Comparison of ENCODE assay signal across 7 cellular contexts in the genomic region with DNA sequence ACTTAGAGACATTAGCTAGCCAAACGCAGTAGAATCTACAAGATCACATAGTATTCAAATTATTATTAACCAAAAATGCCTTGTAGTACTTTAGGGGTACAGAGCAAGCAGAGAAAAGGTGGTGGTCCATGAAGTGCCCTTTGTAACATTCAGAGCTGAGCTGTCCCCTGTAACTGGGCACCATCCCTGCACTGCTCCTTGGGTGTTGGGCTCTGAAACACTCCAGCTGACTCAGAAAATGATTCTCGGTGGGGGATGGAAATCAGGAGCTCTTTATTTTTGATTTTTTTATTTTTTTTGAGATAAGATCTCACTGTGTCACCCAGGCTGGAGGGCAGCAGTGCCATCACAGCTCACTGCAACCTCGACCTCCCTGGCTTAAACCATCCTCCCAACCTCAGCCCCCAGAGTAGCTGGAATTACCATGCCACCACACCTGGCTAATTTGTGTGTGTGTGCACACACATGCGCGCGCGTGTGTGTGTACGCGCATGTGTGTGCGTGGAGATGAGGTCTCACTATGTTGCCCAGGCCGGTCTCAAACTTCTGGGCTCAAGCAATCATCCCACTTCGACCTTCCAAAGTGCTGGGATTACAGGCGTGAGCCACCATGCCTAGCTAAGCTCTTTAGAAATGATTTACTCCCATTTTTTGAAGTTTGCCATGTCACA.
DNase-seq lines count a peak whose midpoint lies in the region; ATAC-seq and TF ChIP-seq lines count a peak whose summit lies in the region.
"Not testable (repeated sequence)": the region's sequence is repeated elsewhere in the genome, so short reads cannot be mapped to it uniquely, and the experiment has no call there.

No MANE protein-coding gene starts in this region.

- not testable (repeated sequence) for H3K4me1 Mint-ChIP-seq in activated naive CD8-positive, alpha-beta T cell treated with anti-CD3 and anti-CD28 coated beads for 36 hours; memory B cell

- H3K4me1 ChIP-seq in OCI-LY7 (ENCODE audit: insufficient read depth, low read length, poor library complexity, severe bottlenecking), result peaks cover 24% of the 10 kb centered on the region

- DNase-seq in ELR (ENCODE audit: low read depth) (peak; percentile 26), OCI-LY7 (ENCODE audit: low spot score) (peak; percentile 31)
- peak; percentile 25 for DNase-seq in activated CD4-positive, alpha-beta T cell treated with anti-CD3 and anti-CD28 coated beads for 48 hours
- not testable (repeated sequence) for DNase-seq in activated naive CD8-positive, alpha-beta T cell treated with anti-CD3 and anti-CD28 coated beads for 36 hours; epithelial cell of proximal tubule (ENCODE audit: low read depth); memory B cell (ENCODE audit: low spot score in 2 of 2)
- peak; percentile 8 for DNase-seq in stimulated activated CD4-positive, alpha-beta T cell treated with anti-CD3 and anti-CD28 coated beads, Interleukin-4, amount 100 ng/mL, for 24 hours

- H2AFZ ChIP-seq in OCI-LY7 (ENCODE audit: low read length), result not testable (repeated sequence)

- H3K4me3 Mint-ChIP-seq in activated naive CD8-positive, alpha-beta T cell treated with anti-CD3 and anti-CD28 coated beads for 36 hours; memory B cell: not testable (repeated sequence)

- not testable (repeated sequence) for BruUV-seq in OCI-LY7 (replicated peaks; lab: Mats Ljungman, UMichigan)

- H3K36me3 Mint-ChIP-seq in activated naive CD8-positive, alpha-beta T cell treated with anti-CD3 and anti-CD28 coated beads for 36 hours; memory B cell: not testable (repeated sequence)

- CTCF ChIA-PET in OCI-LY7 (lab: Charles Lee; ENCODE audit: unreplicated experiment), result not testable (repeated sequence)

- H3K9me3 ChIP-seq in OCI-LY7 (ENCODE audit: low read length), result not testable (repeated sequence)

- H3K9me2 ChIP-seq in OCI-LY7 (ENCODE audit: insufficient read depth, low read length), result not testable (repeated sequence)

- H4K20me1 ChIP-seq in OCI-LY7 (ENCODE audit: insufficient read depth, low read length), result not testable (repeated sequence)

- intact Hi-C loops in OCI-LY7 (cut with micrococcal nuclease; ENCODE audit: unreplicated experiment), result not testable (repeated sequence)

- H3K9me3 Mint-ChIP-seq in activated naive CD8-positive, alpha-beta T cell treated with anti-CD3 and anti-CD28 coated beads for 36 hours; memory B cell: not testable (repeated sequence)

- POLR2A ChIA-PET in OCI-LY7 (lab: Charles Lee), result not testable (repeated sequence)

- TF ChIP-seq CTCF in OCI-LY7 (conservative IDR thresholded peaks at IDR 0.05; ENCODE audit: low read length); epithelial cell of proximal tubule (conservative IDR thresholded peaks at IDR 0.05; ENCODE audit: low read depth, low read length): not testable (repeated sequence)

- peak overlapping the region; percentile 12 for H3K27ac Mint-ChIP-seq in activated naive CD8-positive, alpha-beta T cell treated with anti-CD3 and anti-CD28 coated beads for 36 hours
- peak overlapping the region; percentile 47 for H3K27ac Mint-ChIP-seq in memory B cell

- peak overlapping the region; percentile 70 for H3K4me2 ChIP-seq in OCI-LY7 (ENCODE audit: low read length)

- peak; percentile 9 for ATAC-seq in memory B cell (ENCODE audit: low read depth)

- H3K4me3 ChIP-seq in OCI-LY7 (ENCODE audit: low read depth, low read length, poor library complexity, severe bottlenecking) (peak overlapping the region; percentile 46), epithelial cell of proximal tubule (ENCODE audit: low read depth, low read length) (peak overlapping the region; percentile 10)

- H3K27me3 Mint-ChIP-seq in activated naive CD8-positive, alpha-beta T cell treated with anti-CD3 and anti-CD28 coated beads for 36 hours; memory B cell: not testable (repeated sequence)

- H3K79me2 ChIP-seq in OCI-LY7 (ENCODE audit: insufficient read depth, low read depth, low read length), result not testable (repeated sequence)

- H3K27ac ChIP-seq in OCI-LY7 (ENCODE audit: low read depth, low read length, poor library complexity, severe bottlenecking), result peak overlapping the region; percentile 52

- H3K36me3 ChIP-seq in OCI-LY7 (ENCODE audit: insufficient read depth, low read length), result not testable (repeated sequence)
